18 cellular contexts compared by ENCODE assay signal in the genomic region with DNA sequence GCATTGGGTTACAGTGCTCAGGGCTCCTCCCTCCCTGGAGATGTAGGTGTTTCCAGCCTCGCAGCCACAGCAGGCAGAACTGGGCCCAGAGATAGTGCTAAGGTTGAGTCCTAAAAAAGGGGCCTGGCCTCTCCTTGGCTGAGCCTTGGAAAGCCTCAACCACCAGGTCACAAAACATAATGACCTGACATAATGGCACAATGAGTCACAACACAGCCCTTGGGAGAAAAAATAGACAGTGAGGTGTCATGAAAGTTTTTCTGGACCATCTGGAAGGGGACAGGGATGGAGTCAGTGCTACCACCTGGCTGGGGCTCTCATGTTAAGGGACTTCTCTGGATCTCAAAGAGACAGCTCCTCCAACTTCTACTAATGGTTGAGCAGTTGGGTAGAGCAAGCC.
DNase-seq lines count a peak whose midpoint lies in the region; ATAC-seq and TF ChIP-seq lines count a peak whose summit lies in the region.
"Had no signal": no experiment of that assay in that cellular context is flagged by ENCODE, and none has a peak within 500 bp of the region (broad histone marks: within the 10 kb centered on the region; RNA-seq: fewer than 3 reads in every experiment).

No MANE protein-coding gene starts in this region.

- no peak overlapping the region for H2AFZ ChIP-seq in neuronal stem cell (ENCODE audit: low read length)
- H2AFZ ChIP-seq: GM23338 had no signal

- H3K36me3 ChIP-seq in neuronal stem cell (replicated peaks in 1 of 2; ENCODE audit: control insufficient read depth in 2 of 2, insufficient read depth in 2 of 2, low read length in 2 of 2), result no peaks in the 10 kb centered on the region

- no peak for ATAC-seq in activated CD8-positive, alpha-beta T cell treated with anti-CD3 and anti-CD28 coated beads, Interleukin-2, amount 10 ng/mL, durations not matched to agents 7 days and 5 days
- ATAC-seq: CD8-positive, alpha-beta T cell; GM12878; GM23338 had no signal

- no peak overlapping the region for H3K4me3 ChIP-seq in neuronal stem cell (ENCODE audit: low read length in 2 of 2)
- H3K4me3 ChIP-seq: GM12878, GM23338 had no signal

- DNase-seq in Caki2 (ENCODE audit: low read depth), result peak; percentile 23
- DNase-seq in HFFc6, result peak; percentile 35
- DNase-seq in erythroblast (lab: John Stamatoyannopoulos, UW), result peak; percentile 10 to 28
- no peak for DNase-seq in neuronal stem cell (ENCODE audit: low spot score)
- DNase-seq in NCI-H446 treated with DMSO at 0.1 percent for 48 hours (lab: John Stamatoyannopoulos, UW), result no peak
- DNase-seq in COLO829 (ENCODE audit: low spot score), result no peak
- no peak for DNase-seq in activated CD4-positive, alpha-beta T cell treated with anti-CD3 and anti-CD28 coated beads for 4 hours
- DNase-seq in activated CD8-positive, alpha-beta T cell treated with anti-CD3 and anti-CD28 coated beads, Interleukin-2, amount 10 ng/mL, durations not matched to agents 7 days and 5 days, result no peak
- DNase-seq: Caco-2; CD8-positive, alpha-beta T cell; DMS53; H7; KG1 had no signal

- H3K14ac ChIP-seq in neuronal stem cell (ENCODE audit: low read length), result no peak overlapping the region

- H3K4me1 ChIP-seq in neuronal stem cell (ENCODE audit: control insufficient read depth in 2 of 2, insufficient read depth in 1 of 2, low read depth in 1 of 2, low read length in 2 of 2), result peaks cover 0 to 7% of the 10 kb centered on the region in 2 donors
- H3K4me1 ChIP-seq: Caco-2 had no signal

- H3K27me3 ChIP-seq in neuronal stem cell (ENCODE audit: control insufficient read depth in 3 of 3, insufficient read depth in 3 of 3, low read depth in 1 of 3, low read length in 3 of 3), result no peaks in the 10 kb centered on the region

- no peaks in the 10 kb centered on the region for H3K9me3 ChIP-seq in neuronal stem cell (replicated peaks in 1 of 2; ENCODE audit: control insufficient read depth in 2 of 2, insufficient read depth in 1 of 2, low read depth in 1 of 2, low read length in 2 of 2)
- H3K9me3 ChIP-seq: Caco-2 had no signal

- H3K9ac ChIP-seq in neuronal stem cell (ENCODE audit: low read depth, low read length, poor library complexity), result no peak overlapping the region

- POLR2A ChIA-PET in activated CD8-positive, alpha-beta T cell treated with anti-CD3 and anti-CD28 coated beads, Interleukin-2, amount 10 ng/mL, durations not matched to agents 7 days and 5 days (lab: Charles Lee), result interaction anchor here (0.6 kb wide), 1 partner anchor 92 kb away, joined by 3 read pairs; no protein-coding TSS in a partner anchor

- no peak overlapping the region for H3K4me3 Mint-ChIP-seq in HFFc6
- H3K4me3 Mint-ChIP-seq in activated CD8-positive, alpha-beta T cell treated with anti-CD3 and anti-CD28 coated beads, Interleukin-2, amount 10 ng/mL, durations not matched to agents 7 days and 5 days, result no peak overlapping the region
- H3K4me3 Mint-ChIP-seq: CD14-positive monocyte; CD8-positive, alpha-beta T cell; GM23338 had no signal

- H3K36me3 Mint-ChIP-seq in HFFc6 (ENCODE audit: low read depth), result no peaks in the 10 kb centered on the region
- no peaks in the 10 kb centered on the region for H3K36me3 Mint-ChIP-seq in activated CD8-positive, alpha-beta T cell treated with anti-CD3 and anti-CD28 coated beads, Interleukin-2, amount 10 ng/mL, durations not matched to agents 7 days and 5 days (ENCODE audit: low read depth)
- H3K36me3 Mint-ChIP-seq: CD14-positive monocyte; CD8-positive, alpha-beta T cell had no signal

- no peak overlapping the region for H4K8ac ChIP-seq in neuronal stem cell (ENCODE audit: low read depth, low read length)

- H2BK15ac ChIP-seq in neuronal stem cell (ENCODE audit: low read length), result no peak overlapping the region

- no peak overlapping the region for H3K4me2 ChIP-seq in neuronal stem cell (ENCODE audit: insufficient read depth, low read length, poor library complexity, severe bottlenecking)
- H3K4me2 ChIP-seq: GM23338 had no signal

- H3K4me1 Mint-ChIP-seq in HFFc6 (ENCODE audit: low read depth), result peaks cover 48% of the 10 kb centered on the region
- H3K4me1 Mint-ChIP-seq in activated CD8-positive, alpha-beta T cell treated with anti-CD3 and anti-CD28 coated beads, Interleukin-2, amount 10 ng/mL, durations not matched to agents 7 days and 5 days (ENCODE audit: low read depth), result peaks cover under 1% of the 10 kb centered on the region
- H3K4me1 Mint-ChIP-seq: CD14-positive monocyte had no signal

- no peaks in the 10 kb centered on the region for H3K9me3 Mint-ChIP-seq in HFFc6
- no peaks in the 10 kb centered on the region for H3K9me3 Mint-ChIP-seq in activated CD8-positive, alpha-beta T cell treated with anti-CD3 and anti-CD28 coated beads, Interleukin-2, amount 10 ng/mL, durations not matched to agents 7 days and 5 days (ENCODE audit: insufficient read depth)
- H3K9me3 Mint-ChIP-seq: CD8-positive, alpha-beta T cell; GM23338 had no signal

- no peaks in the 10 kb centered on the region for H3K79me1 ChIP-seq in neuronal stem cell (ENCODE audit: low read depth, low read length)

- no peak overlapping the region for H2BK12ac ChIP-seq in neuronal stem cell (ENCODE audit: low read length)

- H3K27me3 Mint-ChIP-seq in HFFc6 (ENCODE audit: insufficient read depth), result no peaks in the 10 kb centered on the region
- no peaks in the 10 kb centered on the region for H3K27me3 Mint-ChIP-seq in activated CD8-positive, alpha-beta T cell treated with anti-CD3 and anti-CD28 coated beads, Interleukin-2, amount 10 ng/mL, durations not matched to agents 7 days and 5 days (ENCODE audit: low read depth)

- no peak for TF ChIP-seq CTCF in HFFc6 (IDR thresholded peaks at IDR 0.05)

- no peak overlapping the region for H3K23ac ChIP-seq in neuronal stem cell (ENCODE audit: low read depth, low read length, poor library complexity)

- H3K27ac ChIP-seq in neuronal stem cell (replicated peaks; ENCODE audit: low read length), result no peak overlapping the region
- H3K27ac ChIP-seq: 22Rv1, HL-60 had no signal

- in situ Hi-C loops in Caki2 (cut with HindIII; ENCODE audit: low pct_unique_long_range_greater_than_20kb, low sequenced_read_pairs), result no loop called here

- no peak for TF ChIP-seq POLR2A in erythroblast (IDR thresholded peaks at IDR 0.05; ENCODE audit: low read length)

- no peak overlapping the region for H2BK120ac ChIP-seq in neuronal stem cell (ENCODE audit: low read depth, low read length)

- no peak overlapping the region for H3K27ac Mint-ChIP-seq in HFFc6
- no peak overlapping the region for H3K27ac Mint-ChIP-seq in activated CD8-positive, alpha-beta T cell treated with anti-CD3 and anti-CD28 coated beads, Interleukin-2, amount 10 ng/mL, durations not matched to agents 7 days and 5 days
- H3K27ac Mint-ChIP-seq: CD14-positive monocyte; CD8-positive, alpha-beta T cell; GM23338 had no signal

- no CpG with 5 or more reads among the region's 1 CpG for WGBS in neuronal stem cell (ENCODE audit: extremely low coverage in 2 of 2, insufficient read length in 2 of 2, insufficient replicate concordance in 1 of 2), 2 donors

- CTCF ChIA-PET in activated CD8-positive, alpha-beta T cell treated with anti-CD3 and anti-CD28 coated beads, Interleukin-2, amount 10 ng/mL, durations not matched to agents 7 days and 5 days (lab: Charles Lee), result no interaction called here

- H2AK5ac ChIP-seq in neuronal stem cell (ENCODE audit: low read depth, low read length), result no peak overlapping the region

- peak overlapping the region; percentile 25 for H3K18ac ChIP-seq in neuronal stem cell (ENCODE audit: low read length)

- no peak overlapping the region for H3K4ac ChIP-seq in neuronal stem cell (ENCODE audit: low read length)

- H4K91ac ChIP-seq in neuronal stem cell (ENCODE audit: low read depth, low read length, poor library complexity), result no peak overlapping the region

- H2BK5ac ChIP-seq in neuronal stem cell (ENCODE audit: low read length), result no peak overlapping the region

Comparison
In these comparisons a context has a peak if more than half of its experiments do, and no peak if none do; other contexts are left out.
1. DNase-seq: peak in Caki2 (single experiment), HFFc6 (single experiment) and erythroblast (2 of 2); none in neuronal stem cell (single experiment), NCI-H446 treated with DMSO at 0.1 percent for 48 hours (single experiment), COLO829 (single experiment), activated CD4-positive, alpha-beta T cell treated with anti-CD3 and anti-CD28 coated beads for 4 hours (0 of 2) and activated CD8-positive, alpha-beta T cell treated with anti-CD3 and anti-CD28 coated beads, Interleukin-2, amount 10 ng/mL, durations not matched to agents 7 days and 5 days (single experiment).